ENCODE assay signal across 1 cellular context in the genomic region with DNA sequence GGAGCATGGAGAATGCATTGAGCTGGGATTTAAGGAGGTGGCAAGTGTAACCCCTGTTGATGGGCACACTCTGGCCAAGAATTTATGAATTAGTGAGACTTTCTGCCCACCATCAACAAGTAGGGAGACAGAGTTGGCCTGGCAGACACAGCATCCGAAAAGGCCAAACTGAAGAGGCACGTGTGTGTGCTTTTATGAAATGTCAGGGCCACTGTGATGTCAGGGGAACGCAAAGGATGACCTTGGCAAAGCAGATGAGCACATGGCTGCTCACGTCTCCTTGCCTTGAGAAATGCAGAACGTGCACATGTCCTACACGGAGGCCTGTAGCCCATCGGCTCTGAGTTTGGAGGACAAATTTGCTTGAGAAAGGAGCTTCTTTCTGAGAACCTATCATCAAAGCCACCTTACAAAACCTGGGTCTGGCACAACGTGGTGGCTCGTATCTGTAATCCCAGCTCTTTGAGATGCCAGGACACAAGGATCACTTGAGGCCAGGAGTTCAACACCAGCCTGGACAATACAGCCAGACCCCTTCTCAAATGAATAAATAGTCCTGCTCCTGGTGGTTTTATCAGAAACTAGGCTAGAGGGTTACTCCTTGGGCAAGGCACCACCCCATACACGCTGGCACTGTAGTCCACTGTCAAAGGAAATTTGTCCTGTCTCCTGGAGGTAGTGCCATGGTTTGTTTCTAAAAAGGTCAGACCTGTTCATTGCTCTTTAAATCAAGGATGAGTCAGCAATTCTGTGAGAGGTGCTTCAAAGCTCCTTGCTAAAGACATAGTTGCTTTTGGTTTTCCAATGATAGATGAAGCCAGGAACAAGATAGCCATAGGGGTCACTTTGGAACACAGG.
TF ChIP-seq lines count a peak whose summit lies in the region.

No MANE protein-coding gene starts in this region.

TF ChIP-seq in K562, 482 proteins besides CTCF, POLR2A, EP300 and RAD21 (continued from another document):
- TF ChIP-seq, protein P1, sequence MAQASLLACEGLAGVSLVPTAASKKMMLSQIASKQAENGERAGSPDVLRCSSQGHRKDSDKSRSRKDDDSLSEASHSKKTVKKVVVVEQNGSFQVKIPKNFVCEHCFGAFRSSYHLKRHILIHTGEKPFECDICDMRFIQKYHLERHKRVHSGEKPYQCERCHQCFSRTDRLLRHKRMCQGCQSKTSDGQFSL (CRISPR knock-in tag; IDR thresholded peaks at IDR 0.05) = no peak
- TF ChIP-seq, protein P1 (tag; IDR thresholded peaks at IDR 0.05) = peak in 1 of 2 experiments; percentile 58; a peak in 1 of 4 replicates
- TF ChIP-seq, protein P2, sequence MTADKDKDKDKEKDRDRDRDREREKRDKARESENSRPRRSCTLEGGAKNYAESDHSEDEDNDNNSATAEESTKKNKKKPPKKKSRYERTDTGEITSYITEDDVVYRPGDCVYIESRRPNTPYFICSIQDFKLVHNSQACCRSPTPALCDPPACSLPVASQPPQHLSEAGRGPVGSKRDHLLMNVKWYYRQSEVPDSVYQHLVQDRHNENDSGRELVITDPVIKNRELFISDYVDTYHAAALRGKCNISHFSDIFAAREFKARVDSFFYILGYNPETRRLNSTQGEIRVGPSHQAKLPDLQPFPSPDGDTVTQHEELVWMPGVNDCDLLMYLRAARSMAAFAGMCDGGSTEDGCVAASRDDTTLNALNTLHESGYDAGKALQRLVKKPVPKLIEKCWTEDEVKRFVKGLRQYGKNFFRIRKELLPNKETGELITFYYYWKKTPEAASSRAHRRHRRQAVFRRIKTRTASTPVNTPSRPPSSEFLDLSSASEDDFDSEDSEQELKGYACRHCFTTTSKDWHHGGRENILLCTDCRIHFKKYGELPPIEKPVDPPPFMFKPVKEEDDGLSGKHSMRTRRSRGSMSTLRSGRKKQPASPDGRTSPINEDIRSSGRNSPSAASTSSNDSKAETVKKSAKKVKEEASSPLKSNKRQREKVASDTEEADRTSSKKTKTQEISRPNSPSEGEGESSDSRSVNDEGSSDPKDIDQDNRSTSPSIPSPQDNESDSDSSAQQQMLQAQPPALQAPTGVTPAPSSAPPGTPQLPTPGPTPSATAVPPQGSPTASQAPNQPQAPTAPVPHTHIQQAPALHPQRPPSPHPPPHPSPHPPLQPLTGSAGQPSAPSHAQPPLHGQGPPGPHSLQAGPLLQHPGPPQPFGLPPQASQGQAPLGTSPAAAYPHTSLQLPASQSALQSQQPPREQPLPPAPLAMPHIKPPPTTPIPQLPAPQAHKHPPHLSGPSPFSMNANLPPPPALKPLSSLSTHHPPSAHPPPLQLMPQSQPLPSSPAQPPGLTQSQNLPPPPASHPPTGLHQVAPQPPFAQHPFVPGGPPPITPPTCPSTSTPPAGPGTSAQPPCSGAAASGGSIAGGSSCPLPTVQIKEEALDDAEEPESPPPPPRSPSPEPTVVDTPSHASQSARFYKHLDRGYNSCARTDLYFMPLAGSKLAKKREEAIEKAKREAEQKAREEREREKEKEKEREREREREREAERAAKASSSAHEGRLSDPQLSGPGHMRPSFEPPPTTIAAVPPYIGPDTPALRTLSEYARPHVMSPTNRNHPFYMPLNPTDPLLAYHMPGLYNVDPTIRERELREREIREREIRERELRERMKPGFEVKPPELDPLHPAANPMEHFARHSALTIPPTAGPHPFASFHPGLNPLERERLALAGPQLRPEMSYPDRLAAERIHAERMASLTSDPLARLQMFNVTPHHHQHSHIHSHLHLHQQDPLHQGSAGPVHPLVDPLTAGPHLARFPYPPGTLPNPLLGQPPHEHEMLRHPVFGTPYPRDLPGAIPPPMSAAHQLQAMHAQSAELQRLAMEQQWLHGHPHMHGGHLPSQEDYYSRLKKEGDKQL (CRISPR knock-in tag; IDR thresholded peaks at IDR 0.05; ENCODE audit: borderline replicate concordance) = no peak
- TF ChIP-seq NFE2 (IDR thresholded peaks at IDR 0.05; ENCODE audit: low read depth) (peak; percentile 96), NFRKB (IDR thresholded peaks at IDR 0.05; ENCODE audit: low read depth) (no peak; the same call in 1 of the 2 replicates), FOXA1 (IDR thresholded peaks at IDR 0.05; ENCODE audit: borderline replicate concordance) (no peak), SIX5 (IDR thresholded peaks at IDR 0.05; ENCODE audit: borderline replicate concordance in 1 of 2, insufficient read depth in 1 of 2, low read depth in 1 of 2, low read length in 2 of 2) (no peak), NFE2L1 (tag; IDR thresholded peaks at IDR 0.05; ENCODE audit: borderline replicate concordance, low read depth) (peak; percentile 98)
